1 cellular context compared by ENCODE assay signal in genomic region chr15:89075121-89075640, GRCh38.
TF ChIP-seq lines count a peak whose summit lies in the region.

No MANE protein-coding gene starts in this region.

TF ChIP-seq in IMR-90, 13 proteins besides CTCF, POLR2A, EP300 and RAD21:
- no peak for TF ChIP-seq SMC3 (IDR thresholded peaks at IDR 0.05; ENCODE audit: low read depth, low read length)
- no peak for TF ChIP-seq MAZ (IDR thresholded peaks at IDR 0.05; ENCODE audit: borderline replicate concordance, low read depth, low read length)
- no peak for TF ChIP-seq RCOR1 (IDR thresholded peaks at IDR 0.05; ENCODE audit: insufficient replicate concordance, low read length)
- no peak for TF ChIP-seq CEBPB (IDR thresholded peaks at IDR 0.05; ENCODE audit: low read depth, low read length)
- TF ChIP-seq MXI1 (IDR thresholded peaks at IDR 0.05; ENCODE audit: borderline replicate concordance, low read depth, low read length) = no peak
- no peak for TF ChIP-seq FOS (IDR thresholded peaks at IDR 0.05; ENCODE audit: low read depth, low read length)
- no peak for TF ChIP-seq MAFK (IDR thresholded peaks at IDR 0.05; ENCODE audit: low read depth, low read length)
- TF ChIP-seq USF2 (IDR thresholded peaks at IDR 0.05; ENCODE audit: low read depth, low read length) = no peak
- TF ChIP-seq BHLHE40 (IDR thresholded peaks at IDR 0.05; ENCODE audit: low read depth, low read length) = no peak
- TF ChIP-seq NFE2L2 (IDR thresholded peaks at IDR 0.05; ENCODE audit: low read depth, low read length) = no peak
- TF ChIP-seq RFX5 (IDR thresholded peaks at IDR 0.05; ENCODE audit: low read depth, low read length) = no peak
- no peak for TF ChIP-seq CHD1 (IDR thresholded peaks at IDR 0.05; ENCODE audit: low read depth, low read length)
- no peak for TF ChIP-seq ELK1 (IDR thresholded peaks at IDR 0.05; ENCODE audit: borderline replicate concordance, low read depth, low read length)
